In the genomic region with DNA sequence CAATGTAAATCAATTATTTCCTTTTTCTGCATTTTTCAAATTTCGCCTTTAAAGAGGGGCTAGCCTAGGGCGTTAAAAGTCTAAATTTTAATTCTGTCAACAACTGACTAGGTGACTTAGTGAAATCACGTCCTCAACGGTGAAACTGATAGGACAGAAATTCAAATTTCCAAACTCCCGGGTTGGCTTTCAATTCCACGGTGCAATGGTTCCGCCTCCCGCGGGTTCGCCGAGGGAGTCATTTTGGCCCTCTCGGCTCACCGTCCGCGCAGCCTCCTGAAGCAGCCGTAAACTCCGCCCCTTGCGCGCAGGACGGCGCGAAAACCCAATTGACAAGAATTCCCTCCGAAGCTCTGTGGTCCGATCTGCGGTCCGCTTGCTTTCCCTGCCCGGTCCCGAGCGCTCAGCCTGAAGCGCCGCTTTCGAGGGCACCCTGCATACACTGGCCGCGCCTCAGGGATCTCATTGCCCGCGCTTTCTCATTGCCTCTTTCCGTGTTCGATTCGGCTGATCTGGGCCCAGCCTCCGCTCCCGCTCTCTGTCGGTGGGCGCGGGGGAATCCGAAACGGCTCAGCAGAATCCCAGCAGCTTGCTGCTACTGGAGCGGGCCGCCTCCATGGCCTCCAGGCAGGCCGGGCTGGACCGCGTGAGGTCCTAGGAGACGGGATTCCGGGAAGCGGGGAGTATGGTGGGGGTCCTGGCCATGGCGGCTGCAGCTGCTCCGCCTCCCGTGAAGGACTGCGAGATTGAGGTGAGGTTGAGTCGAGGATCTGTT, we compare ENCODE assay signal across 8 cellular contexts. TPM values are rescaled to one million over a fixed set of nuclear protein-coding genes. Genes with fewer than 3 reads are reported as not detected.
DNase-seq lines count a peak whose midpoint lies in the region; ATAC-seq lines count a peak whose summit lies in the region.

A gene with protein sequence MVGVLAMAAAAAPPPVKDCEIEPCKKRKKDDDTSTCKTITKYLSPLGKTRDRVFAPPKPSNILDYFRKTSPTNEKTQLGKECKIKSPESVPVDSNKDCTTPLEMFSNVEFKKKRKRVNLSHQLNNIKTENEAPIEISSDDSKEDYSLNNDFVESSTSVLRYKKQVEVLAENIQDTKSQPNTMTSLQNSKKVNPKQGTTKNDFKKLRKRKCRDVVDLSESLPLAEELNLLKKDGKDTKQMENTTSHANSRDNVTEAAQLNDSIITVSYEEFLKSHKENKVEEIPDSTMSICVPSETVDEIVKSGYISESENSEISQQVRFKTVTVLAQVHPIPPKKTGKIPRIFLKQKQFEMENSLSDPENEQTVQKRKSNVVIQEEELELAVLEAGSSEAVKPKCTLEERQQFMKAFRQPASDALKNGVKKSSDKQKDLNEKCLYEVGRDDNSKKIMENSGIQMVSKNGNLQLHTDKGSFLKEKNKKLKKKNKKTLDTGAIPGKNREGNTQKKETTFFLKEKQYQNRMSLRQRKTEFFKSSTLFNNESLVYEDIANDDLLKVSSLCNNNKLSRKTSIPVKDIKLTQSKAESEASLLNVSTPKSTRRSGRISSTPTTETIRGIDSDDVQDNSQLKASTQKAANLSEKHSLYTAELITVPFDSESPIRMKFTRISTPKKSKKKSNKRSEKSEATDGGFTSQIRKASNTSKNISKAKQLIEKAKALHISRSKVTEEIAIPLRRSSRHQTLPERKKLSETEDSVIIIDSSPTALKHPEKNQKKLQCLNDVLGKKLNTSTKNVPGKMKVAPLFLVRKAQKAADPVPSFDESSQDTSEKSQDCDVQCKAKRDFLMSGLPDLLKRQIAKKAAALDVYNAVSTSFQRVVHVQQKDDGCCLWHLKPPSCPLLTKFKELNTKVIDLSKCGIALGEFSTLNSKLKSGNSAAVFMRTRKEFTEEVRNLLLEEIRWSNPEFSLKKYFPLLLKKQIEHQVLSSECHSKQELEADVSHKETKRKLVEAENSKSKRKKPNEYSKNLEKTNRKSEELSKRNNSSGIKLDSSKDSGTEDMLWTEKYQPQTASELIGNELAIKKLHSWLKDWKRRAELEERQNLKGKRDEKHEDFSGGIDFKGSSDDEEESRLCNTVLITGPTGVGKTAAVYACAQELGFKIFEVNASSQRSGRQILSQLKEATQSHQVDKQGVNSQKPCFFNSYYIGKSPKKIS (N-terminal part only) (plus strand): TSS at position 304 of the 775 bp plus-strand sequence. CDS start 382 bp downstream, at position 686.

- peak within 1 kb of the TSS; percentile 94 for H3K4me3 Mint-ChIP-seq in activated CD8-positive, alpha-beta T cell treated with anti-CD3 and anti-CD28 coated beads, Interleukin-2, amount 10 ng/mL, durations not matched to agents 7 days and 5 days

- no peaks in the 10 kb centered on the region for H3K9me3 ChIP-seq in effector memory CD4-positive, alpha-beta T cell (ENCODE audit: control insufficient read depth, low read length)

- peak within 1 kb of the TSS; percentile 94 for H3K4me3 ChIP-seq in effector memory CD4-positive, alpha-beta T cell (ENCODE audit: insufficient read depth, low read depth, low read length, poor library complexity, severe bottlenecking)

- CTCF ChIA-PET in activated CD8-positive, alpha-beta T cell treated with anti-CD3 and anti-CD28 coated beads, Interleukin-2, amount 10 ng/mL, durations not matched to agents 7 days and 5 days (lab: Charles Lee), result interaction anchor here (1.6 to 3.1 kb wide), 3 partner anchors 11 to 23 kb away, joined by 3 to 14 read pairs (median 5); no protein-coding TSS in a partner anchor

- H3K4me1 Mint-ChIP-seq in activated CD8-positive, alpha-beta T cell treated with anti-CD3 and anti-CD28 coated beads, Interleukin-2, amount 10 ng/mL, durations not matched to agents 7 days and 5 days (ENCODE audit: low read depth), result peaks cover 39% of the 10 kb centered on the region

- H3K27ac ChIP-seq in effector memory CD4-positive, alpha-beta T cell (ENCODE audit: insufficient read depth, low read length, poor library complexity, severe bottlenecking), result peak within 1 kb of the TSS; percentile 56

- no peaks in the 10 kb centered on the region for H3K9me3 Mint-ChIP-seq in activated CD8-positive, alpha-beta T cell treated with anti-CD3 and anti-CD28 coated beads, Interleukin-2, amount 10 ng/mL, durations not matched to agents 7 days and 5 days (ENCODE audit: insufficient read depth)

- H3K36me3 Mint-ChIP-seq in activated CD8-positive, alpha-beta T cell treated with anti-CD3 and anti-CD28 coated beads, Interleukin-2, amount 10 ng/mL, durations not matched to agents 7 days and 5 days (ENCODE audit: low read depth), result peaks cover 24% of the 10 kb centered on the region

- ATAC-seq in activated CD8-positive, alpha-beta T cell treated with anti-CD3 and anti-CD28 coated beads, Interleukin-2, amount 10 ng/mL, durations not matched to agents 7 days and 5 days, result peak; percentile 93

- no peaks in the 10 kb centered on the region for H3K27me3 ChIP-seq in effector memory CD4-positive, alpha-beta T cell (replicated peaks; ENCODE audit: control insufficient read depth, insufficient read depth, low read length, poor library complexity, severe bottlenecking)

- H3K27ac Mint-ChIP-seq in activated CD8-positive, alpha-beta T cell treated with anti-CD3 and anti-CD28 coated beads, Interleukin-2, amount 10 ng/mL, durations not matched to agents 7 days and 5 days, result peak within 1 kb of the TSS; percentile 96

- H3K36me3 ChIP-seq in effector memory CD4-positive, alpha-beta T cell (ENCODE audit: control insufficient read depth, insufficient read depth, low read length), result no peaks in the 10 kb centered on the region

- DNase-seq in AG08396 (ENCODE audit: low spot score), result peak; percentile 95
- peak; percentile 84 for DNase-seq in GM19238 (ENCODE audit: insufficient read length, low spot score)
- peak; percentile 87 for DNase-seq in HT1080 (ENCODE audit: low read depth)
- peak; percentile 79 for DNase-seq in NK-92 treated with Interleukin-12 subunit alpha and Interleukin-12 subunit beta, amount 100 ng/mL, for 24 hours (lab: John Stamatoyannopoulos, UW)
- DNase-seq in activated CD8-positive, alpha-beta T cell treated with anti-CD3 and anti-CD28 coated beads, Interleukin-2, amount 10 ng/mL, durations not matched to agents 7 days and 5 days, result peak; percentile 92
- DNase-seq in effector memory CD4-positive, alpha-beta T cell, result peak; percentile 74 to 83 (median 80)
- peak; percentile 94 to 95 for DNase-seq in lung microvascular endothelial cell (ENCODE audit: low read depth in 2 of 2)
- DNase-seq in stimulated activated CD4-positive, alpha-beta T cell treated with anti-CD3 and anti-CD28 coated beads, TNF-alpha, amount 100 ng/mL, for 24 hours (ENCODE audit: low read depth in 3 of 3), result peak; percentile 78 to 87 (median 81)

- H3K27me3 Mint-ChIP-seq in activated CD8-positive, alpha-beta T cell treated with anti-CD3 and anti-CD28 coated beads, Interleukin-2, amount 10 ng/mL, durations not matched to agents 7 days and 5 days (ENCODE audit: low read depth), result no peaks in the 10 kb centered on the region

- POLR2A ChIA-PET in activated CD8-positive, alpha-beta T cell treated with anti-CD3 and anti-CD28 coated beads, Interleukin-2, amount 10 ng/mL, durations not matched to agents 7 days and 5 days (lab: Charles Lee), result interaction anchor here (0.6 to 2.4 kb wide), 4 partner anchors 9 to 97 kb away, joined by 3 to 17 read pairs (median 6); no protein-coding TSS in a partner anchor

- peaks cover 5% of the 10 kb centered on the region for H3K4me1 ChIP-seq in effector memory CD4-positive, alpha-beta T cell (ENCODE audit: control insufficient read depth, insufficient read depth, low read length, poor library complexity, severe bottlenecking)

RNA-seq across cellular contexts. Expression of the gene that starts here (rescaled TPM):
- 5.8 and 6.6 TPM in 2 replicates for total RNA-seq in HT1080 (2014; rRNA removed; shearing (Covaris generic))
- polyA plus RNA-seq in HT1080 (2015; cell fraction: cytosol; rRNA removed), result 2.9 and 4.1 TPM in 2 replicates
- polyA plus RNA-seq in HT1080 (2015; cell fraction: nucleus; rRNA removed), result 14.1 and 14.8 TPM in 2 replicates
- total RNA-seq in activated CD8-positive, alpha-beta T cell treated with anti-CD3 and anti-CD28 coated beads, Interleukin-2, amount 10 ng/mL, durations not matched to agents 7 days and 5 days, result 10 to 100 TPM; 33.5 to 37.0 TPM
- 0.79 and 1.7 TPM in 2 replicates for total RNA-seq in lung microvascular endothelial cell

Comparison
In these comparisons a context has a peak if more than half of its experiments do, and no peak if none do; other contexts are left out.
1. Peak in every context shown above with its lines: DNase-seq, ATAC-seq, H3K4me3 ChIP-seq and H3K27ac ChIP-seq.